ENCODE assay signal across 22 cellular contexts in the genomic region with DNA sequence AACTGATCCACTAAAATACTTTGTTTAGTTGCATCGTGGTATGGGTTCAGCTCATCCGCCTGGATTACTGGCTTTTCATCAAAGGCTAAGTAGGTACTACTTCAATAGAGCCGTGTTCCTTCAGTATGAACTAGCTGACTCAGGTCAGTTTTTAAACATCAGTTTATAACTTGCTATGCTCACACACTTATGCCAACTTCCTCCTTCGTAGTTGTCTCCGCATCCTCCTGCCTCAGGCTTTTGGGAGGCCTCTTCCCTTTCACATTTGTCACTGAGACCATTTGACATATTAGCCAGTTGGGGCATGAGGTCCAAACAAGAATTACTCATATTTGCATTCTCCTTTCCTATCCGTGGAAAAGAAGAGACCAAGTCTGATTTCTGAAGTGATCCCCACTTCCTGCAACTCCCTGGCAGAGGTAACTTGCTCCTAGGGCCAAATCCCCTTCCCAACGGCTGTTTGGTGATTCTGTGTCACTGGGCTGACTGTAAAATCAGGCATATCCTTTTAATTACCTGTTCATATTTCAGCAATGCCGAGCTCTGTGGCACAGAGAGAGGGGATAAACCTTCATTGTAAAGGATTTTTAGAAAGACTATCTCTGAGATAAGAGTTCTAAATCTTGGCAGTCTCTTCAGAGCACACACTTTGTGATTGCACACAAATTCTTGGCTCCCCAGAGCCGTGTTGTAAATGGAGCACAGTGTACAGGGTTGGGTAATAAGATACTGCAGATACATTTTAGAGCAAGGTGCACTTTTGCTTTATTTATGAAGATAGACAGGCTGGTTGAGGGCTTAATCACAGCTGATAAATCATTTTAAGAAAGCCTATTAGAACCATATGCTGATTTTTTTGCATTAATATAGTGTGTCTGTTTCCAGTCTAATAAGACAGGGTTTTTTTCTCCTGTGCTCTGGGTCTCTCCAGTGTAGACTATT.
DNase-seq lines count a peak whose midpoint lies in the region; ATAC-seq, FAIRE-seq and TF ChIP-seq lines count a peak whose summit lies in the region.
"Had no signal": no experiment of that assay in that cellular context is flagged by ENCODE, and none has a peak within 500 bp of the region (broad histone marks: within the 10 kb centered on the region; RNA-seq: fewer than 3 reads in every experiment).

No MANE protein-coding gene starts in this region.

- H3K9me3 ChIP-seq in endothelial cell of umbilical vein (replicated peaks; ENCODE audit: control insufficient read depth, insufficient read depth, low read length) (no peaks in the 10 kb centered on the region), transverse colon (no peaks in the 10 kb centered on the region)
- H3K9me3 ChIP-seq: Caco-2 had no signal

- H3K36me3 ChIP-seq in endothelial cell of umbilical vein (ENCODE audit: control insufficient read depth in 2 of 2, extremely low read depth in 1 of 2, insufficient read depth in 2 of 2, low read length in 2 of 2) (no peaks in the 10 kb centered on the region), transverse colon (no peaks in the 10 kb centered on the region)

- no TSS peak for BruUV-seq in endothelial cell of umbilical vein (replicated peaks; lab: Mats Ljungman, UMichigan)

- H4K20me1 ChIP-seq in endothelial cell of umbilical vein (replicated peaks; ENCODE audit: control insufficient read depth, extremely low read depth, insufficient read depth, low read length): no peaks in the 10 kb centered on the region

- ATAC-seq in omental fat pad (ENCODE audit: low FRiP score): peak; percentile 76
- ATAC-seq in GM18520 (IDR thresholded peaks at IDR 0.05; ENCODE audit: unreplicated experiment): no peak
- no peak for ATAC-seq in activated CD8-positive, alpha-beta T cell treated with anti-CD3 and anti-CD28 coated beads for 36 hours
- ATAC-seq: activated T-cell treated with anti-CD3 and anti-CD28 coated beads, Interleukin-2, amount 50 U/mL, for 4 hours; HCT116 had no signal

- no peak for TF ChIP-seq CTCF in endothelial cell of umbilical vein (IDR thresholded peaks at IDR 0.05; ENCODE audit: extremely low read depth in 1 of 2, insufficient read depth in 1 of 2, low read depth in 1 of 2, low read length in 2 of 2)
- TF ChIP-seq CTCF in omental fat pad (IDR thresholded peaks at IDR 0.05): no peak
- TF ChIP-seq CTCF in transverse colon (IDR thresholded peaks at IDR 0.05): no peak
- TF ChIP-seq CTCF in activated CD8-positive, alpha-beta T cell treated with anti-CD3 and anti-CD28 coated beads for 36 hours (IDR thresholded peaks at IDR 0.05): no peak

- H3K4me3 ChIP-seq in endothelial cell of umbilical vein (replicated peaks in 1 of 3; ENCODE audit: insufficient read depth in 1 of 3, low read depth in 1 of 3, low read length in 3 of 3) (no peak overlapping the region), transverse colon (no peak overlapping the region)

- dilution Hi-C loops in endothelial cell of umbilical vein (cut with MboI; ENCODE audit: extremely low pct_ligation_motif_present, low sequenced_read_pairs): no loop called here

- TF ChIP-seq POLR2A in endothelial cell of umbilical vein (IDR thresholded peaks at IDR 0.05; ENCODE audit: low read depth, low read length) (no peak), transverse colon (IDR thresholded peaks at IDR 0.05) (no peak)

- H3K4me3 Mint-ChIP-seq in activated CD8-positive, alpha-beta T cell treated with anti-CD3 and anti-CD28 coated beads for 36 hours: no peak overlapping the region
- H3K4me3 Mint-ChIP-seq: activated naive CD4-positive, alpha-beta T cell treated with anti-CD3 and anti-CD28 coated beads, Interleukin-2, amount 10 ng/mL, durations not matched to agents 7 days and 5 days; activated T-cell treated with anti-CD3 and anti-CD28 coated beads, Interleukin-2, amount 50 U/mL, for 4 hours had no signal

- DNase-seq in NCI-H2171 treated with DMSO at 0.1 percent for 48 hours (lab: John Stamatoyannopoulos, UW) (peak; percentile 11), NCI-H2171 (lab: John Stamatoyannopoulos, UW) (no peak), NCI-H524 (lab: John Stamatoyannopoulos, UW) (peak; percentile 68 to 88), endothelial cell of umbilical vein (ENCODE audit: low read depth, low spot score) (no peak), omental fat pad (ENCODE audit: low spot score) (no peak), transverse colon (no peak)
- DNase-seq in activated CD8-positive, alpha-beta T cell treated with anti-CD3 and anti-CD28 coated beads for 36 hours: no peak
- DNase-seq: activated CD4-positive, CD25-positive, alpha-beta regulatory T cell treated with anti-CD3 and anti-CD28 coated beads, Interleukin-2, amount 50 U/mL, for 72 hours; activated CD8-positive, alpha-beta memory T cell treated with anti-CD3 and anti-CD28 coated beads for 24 hours; activated naive CD4-positive, alpha-beta T cell treated with anti-CD3 and anti-CD28 coated beads, Interleukin-2, amount 10 ng/mL, durations not matched to agents 7 days and 5 days; activated T-cell treated with anti-CD3 and anti-CD28 coated beads, Interleukin-2, amount 50 U/mL, for 4 hours; Caco-2; effector memory CD4-positive, alpha-beta T cell; EL; nucleus accumbens; right cardiac atrium; RPMI8226; stimulated activated CD4-positive, alpha-beta T cell treated with anti-CD3 and anti-CD28 coated beads, Interleukin-15, amount 100 ng/mL, for 24 hours had no signal

- no peak overlapping the region for H2AFZ ChIP-seq in endothelial cell of umbilical vein (ENCODE audit: low read depth, low read length)

- H3K9me3 Mint-ChIP-seq in activated CD8-positive, alpha-beta T cell treated with anti-CD3 and anti-CD28 coated beads for 36 hours: no peaks in the 10 kb centered on the region
- H3K9me3 Mint-ChIP-seq: activated naive CD4-positive, alpha-beta T cell treated with anti-CD3 and anti-CD28 coated beads, Interleukin-2, amount 10 ng/mL, durations not matched to agents 7 days and 5 days; activated T-cell treated with anti-CD3 and anti-CD28 coated beads, Interleukin-2, amount 50 U/mL, for 4 hours had no signal

- peak; percentile 15 for FAIRE-seq in endothelial cell of umbilical vein (lab: Jason Lieb, UNC)
- FAIRE-seq: A204.1, urothelium cell line had no signal

- in situ Hi-C loops in transverse colon (cut with MboI; ENCODE audit: low pct_ligation_motif_present in 1 of 4, low pct_unique_long_range_greater_than_20kb in 1 of 4, low sequenced_read_pairs in 3 of 4): no loop called here

- intact Hi-C loops in endothelial cell of umbilical vein (cut with micrococcal nuclease) (no loop called here), transverse colon (cut with DNase I; ENCODE audit: low total_unique reads) (no loop called here)
- intact Hi-C loops in activated CD8-positive, alpha-beta T cell treated with anti-CD3 and anti-CD28 coated beads for 36 hours (cut with micrococcal nuclease): no loop called here

- no peaks in the 10 kb centered on the region for H3K4me1 Mint-ChIP-seq in activated CD8-positive, alpha-beta T cell treated with anti-CD3 and anti-CD28 coated beads for 36 hours (ENCODE audit: low read depth)
- H3K4me1 Mint-ChIP-seq: activated naive CD4-positive, alpha-beta T cell treated with anti-CD3 and anti-CD28 coated beads, Interleukin-2, amount 10 ng/mL, durations not matched to agents 7 days and 5 days had no signal

- H3K4me2 ChIP-seq in endothelial cell of umbilical vein (ENCODE audit: insufficient read depth, low read length): no peak overlapping the region

- H3K27ac ChIP-seq in endothelial cell of umbilical vein (ENCODE audit: insufficient read depth, low read depth, low read length): no peak overlapping the region
- no peak overlapping the region for H3K27ac ChIP-seq in transverse colon

- H3K4me1 ChIP-seq in endothelial cell of umbilical vein (ENCODE audit: control insufficient read depth, extremely low read depth, insufficient read depth, low read length): no peaks in the 10 kb centered on the region
- no peaks in the 10 kb centered on the region for H3K4me1 ChIP-seq in transverse colon

- H3K36me3 Mint-ChIP-seq in activated CD8-positive, alpha-beta T cell treated with anti-CD3 and anti-CD28 coated beads for 36 hours (ENCODE audit: low read depth): no peaks in the 10 kb centered on the region
- H3K36me3 Mint-ChIP-seq: activated naive CD4-positive, alpha-beta T cell treated with anti-CD3 and anti-CD28 coated beads, Interleukin-2, amount 10 ng/mL, durations not matched to agents 7 days and 5 days had no signal

- H3K27me3 ChIP-seq in endothelial cell of umbilical vein (ENCODE audit: control insufficient read depth in 2 of 2, insufficient read depth in 2 of 2, low read length in 2 of 2) (peaks cover 8 to 11% of the 10 kb centered on the region in 2 experiments), transverse colon (no peaks in the 10 kb centered on the region)

- no peak overlapping the region for H3K9ac ChIP-seq in endothelial cell of umbilical vein (replicated peaks; ENCODE audit: extremely low read depth, insufficient read depth, low read length)

- H3K79me2 ChIP-seq in endothelial cell of umbilical vein (ENCODE audit: control insufficient read depth, insufficient read depth, low read length): no peaks in the 10 kb centered on the region

- H3K27me3 Mint-ChIP-seq in activated CD8-positive, alpha-beta T cell treated with anti-CD3 and anti-CD28 coated beads for 36 hours: peaks cover 5% of the 10 kb centered on the region

- POLR2A ChIA-PET in endothelial cell of umbilical vein (lab: Charles Lee): interaction anchor here (0.6 kb wide), 1 partner anchor 165 kb away, joined by 3 read pairs; no protein-coding TSS in a partner anchor
- POLR2A ChIA-PET in activated CD8-positive, alpha-beta T cell treated with anti-CD3 and anti-CD28 coated beads for 36 hours (lab: Charles Lee): no interaction called here

- 28 to 43% methylated on average over 5 to 9 of the region's 9 CpGs for WGBS in transverse colon (ENCODE audit: low coverage in 1 of 2), 2 donors

- no peaks in the 10 kb centered on the region for H3K9me1 ChIP-seq in endothelial cell of umbilical vein (replicated peaks; ENCODE audit: control insufficient read depth, extremely low read depth, insufficient read depth, low read length)

- no peak for TF ChIP-seq EP300 in transverse colon (IDR thresholded peaks at IDR 0.05; ENCODE audit: low read depth)

- CTCF ChIA-PET in endothelial cell of umbilical vein (lab: Charles Lee): interaction anchor here (1.2 kb wide), 1 partner anchor 10 kb away, joined by 7 read pairs; no protein-coding TSS in a partner anchor
- CTCF ChIA-PET in activated CD8-positive, alpha-beta T cell treated with anti-CD3 and anti-CD28 coated beads for 36 hours (lab: Charles Lee): interaction anchor here (0.9 kb wide), 1 partner anchor 31 kb away, joined by 3 read pairs; no protein-coding TSS in a partner anchor

- no peak overlapping the region for H3K27ac Mint-ChIP-seq in activated CD8-positive, alpha-beta T cell treated with anti-CD3 and anti-CD28 coated beads for 36 hours
- H3K27ac Mint-ChIP-seq: activated naive CD4-positive, alpha-beta T cell treated with anti-CD3 and anti-CD28 coated beads, Interleukin-2, amount 10 ng/mL, durations not matched to agents 7 days and 5 days had no signal

TF ChIP-seq in endothelial cell of umbilical vein, 7 proteins besides CTCF, POLR2A, EP300 and RAD21 (continues in another document):
- TF ChIP-seq EZH2 (IDR thresholded peaks at IDR 0.05; ENCODE audit: borderline replicate concordance, low read depth, low read length, severe bottlenecking): no peak
- no peak for TF ChIP-seq JUN (IDR thresholded peaks at IDR 0.05; ENCODE audit: borderline replicate concordance, insufficient read depth, insufficient read length, low read depth)
- no peak for TF ChIP-seq POLR2AphosphoS5 (IDR thresholded peaks at IDR 0.05; ENCODE audit: insufficient read depth, low read depth, low read length)

Comparison
In these comparisons a context has a peak if more than half of its experiments do, and no peak if none do; other contexts are left out.
1. DNase-seq: peak in NCI-H2171 treated with DMSO at 0.1 percent for 48 hours (single experiment) and NCI-H524 (2 of 2); none in NCI-H2171 (single experiment), endothelial cell of umbilical vein (single experiment), omental fat pad (single experiment), transverse colon (single experiment) and activated CD8-positive, alpha-beta T cell treated with anti-CD3 and anti-CD28 coated beads for 36 hours (single experiment).